Comparison of ENCODE assay signal across 18 cellular contexts in genomic region chr2:208335-208734, GRCh38. TPM values are rescaled to one million over a fixed set of nuclear protein-coding genes. Genes with fewer than 3 reads are reported as not detected.
A peak's percentile ranks its signal among the peaks of the same experiment; 100 is the strongest.
DNase-seq lines count a peak whose midpoint lies in the region; ATAC-seq, FAIRE-seq and TF ChIP-seq lines count a peak whose summit lies in the region.
"Had no signal": no experiment of that assay in that cellular context is flagged by ENCODE, and none has a peak within 500 bp of the region (broad histone marks: within the 10 kb centered on the region; RNA-seq: fewer than 3 reads in every experiment).

No MANE protein-coding gene starts in this region.

- CTCF ChIA-PET in HepG2 (lab: Yijun Ruan, JAX; ENCODE audit: low intra/inter-chr PET ratio, low total read pairs) = no interaction called here
- CTCF ChIA-PET in CD4-positive, alpha-beta memory T cell (lab: Charles Lee; ENCODE audit: partially characterized antibody) = no interaction called here

- in situ Hi-C loops in HepG2 (cut with HindIII; ENCODE audit: extremely low pct_ligation_motif_present, low pct_unique_long_range_greater_than_20kb) = no loop called here

- H3K79me2 ChIP-seq in HepG2 (ENCODE audit: insufficient read depth, low read length) = no peaks in the 10 kb centered on the region

- H3K36me3 Mint-ChIP-seq in CD4-positive, alpha-beta memory T cell = no peaks in the 10 kb centered on the region
- H3K36me3 Mint-ChIP-seq in central memory CD8-positive, alpha-beta T cell (ENCODE audit: insufficient read depth) = peaks cover 4% of the 10 kb centered on the region

- TF ChIP-seq CTCF in HepG2 (CRISPR knock-in tag; IDR thresholded peaks at IDR 0.05) (no peak), right lobe of liver (IDR thresholded peaks at IDR 0.05) (no peak)

- H3K27me3 Mint-ChIP-seq in CD4-positive, alpha-beta memory T cell = peaks cover 0 to 3% of the 10 kb centered on the region in 2 donors
- H3K27me3 Mint-ChIP-seq in central memory CD8-positive, alpha-beta T cell = peaks cover 24% of the 10 kb centered on the region

- TF ChIP-seq POLR2A in HepG2 (IDR thresholded peaks at IDR 0.05; ENCODE audit: insufficient read depth in 1 of 2, low read depth in 2 of 2, low read length in 2 of 2) (no peak), right lobe of liver (IDR thresholded peaks at IDR 0.05) (no peak)

- BruUV-seq in HepG2 (replicated peaks; lab: Mats Ljungman, UMichigan) = no TSS peak

- ATAC-seq in HepG2 (no peak), right lobe of liver (no peak), GM19452 (IDR thresholded peaks at IDR 0.05; ENCODE audit: unreplicated experiment) (no peak), HG03565 (IDR thresholded peaks at IDR 0.05; ENCODE audit: unreplicated experiment) (no peak)
- no peak for ATAC-seq in central memory CD8-positive, alpha-beta T cell (replicated peaks; ENCODE audit: extremely low read depth, poor library complexity, severe bottlenecking)

- H3K27ac ChIP-seq in HepG2 (ENCODE audit: extremely low read length, insufficient read depth, low read length) (no peak overlapping the region), right lobe of liver (no peak overlapping the region)
- H3K27ac ChIP-seq in CD4-positive, alpha-beta memory T cell (ENCODE audit: low read depth, low read length) = no peak overlapping the region
- H3K27ac ChIP-seq: BLaER1 treated with 17β-estradiol and CSF1 and Interleukin-3, amounts not matched to agents 10 nM and 100 nM had no signal

- DNase-seq in HepG2 (ENCODE audit: low spot score) = no peak
- DNase-seq in right lobe of liver = no peak
- DNase-seq in CD4-positive, alpha-beta memory T cell = no peak
- no peak for DNase-seq in central memory CD8-positive, alpha-beta T cell (ENCODE audit: low spot score in 2 of 2)
- DNase-seq in ecto neural progenitor cell (ENCODE audit: low spot score) = no peak
- DNase-seq: 8988T, DMS153, DMS79, GDM1, H9, KG1 had no signal

- 20% methylated on average over 1 of the region's 1 CpG for WGBS in HepG2 (ENCODE audit: low lambda C conversion rate)
- 60% methylated on average over 1 of the region's 1 CpG for WGBS in right lobe of liver (ENCODE audit: insufficient coverage, low coverage, low lambda C conversion rate, missing lambda C conversion rate)

- H3K36me3 ChIP-seq in HepG2 (replicated peaks in 1 of 2; ENCODE audit: control insufficient read depth in 1 of 2, insufficient read depth in 2 of 2, low read length in 2 of 2) = no peaks in the 10 kb centered on the region
- no peaks in the 10 kb centered on the region for H3K36me3 ChIP-seq in right lobe of liver
- no peaks in the 10 kb centered on the region for H3K36me3 ChIP-seq in CD4-positive, alpha-beta memory T cell (ENCODE audit: insufficient read depth, low read length)
- H3K36me3 ChIP-seq: BLaER1 treated with 17β-estradiol and CSF1 and Interleukin-3, amounts not matched to agents 10 nM and 100 nM had no signal

- no peak overlapping the region for H3K9ac ChIP-seq in HepG2 (ENCODE audit: insufficient read depth, low read depth, low read length)
- H3K9ac ChIP-seq: BLaER1 treated with 17β-estradiol and CSF1 and Interleukin-3, amounts not matched to agents 10 nM and 100 nM had no signal

- no peak for FAIRE-seq in HepG2 (lab: Jason Lieb, UNC)
- FAIRE-seq: GM12892, GM18507, H1 had no signal

- no peak overlapping the region for H3K4me2 ChIP-seq in HepG2 (ENCODE audit: low read depth, low read length)
- H3K4me2 ChIP-seq: BLaER1 treated with 17β-estradiol and CSF1 and Interleukin-3, amounts not matched to agents 10 nM and 100 nM had no signal

- no peaks in the 10 kb centered on the region for H4K20me1 ChIP-seq in HepG2 (ENCODE audit: insufficient read depth, low read length)
- H4K20me1 ChIP-seq: BLaER1 treated with 17β-estradiol and CSF1 and Interleukin-3, amounts not matched to agents 10 nM and 100 nM had no signal

- no peak for TF ChIP-seq RAD21 in HepG2 (CRISPR knock-in tag; IDR thresholded peaks at IDR 0.05)

- no peaks in the 10 kb centered on the region for H3K4me1 ChIP-seq in HepG2 (ENCODE audit: insufficient read depth, low read length)
- no peaks in the 10 kb centered on the region for H3K4me1 ChIP-seq in right lobe of liver
- H3K4me1 ChIP-seq in CD4-positive, alpha-beta memory T cell (ENCODE audit: insufficient read depth, low read length) = no peaks in the 10 kb centered on the region
- H3K4me1 ChIP-seq: BLaER1 treated with 17β-estradiol and CSF1 and Interleukin-3, amounts not matched to agents 10 nM and 100 nM had no signal

- H3K4me3 ChIP-seq in HepG2 (replicated peaks in 1 of 3; ENCODE audit: insufficient read depth in 1 of 3, low read depth in 2 of 3, low read length in 3 of 3) (no peak overlapping the region), right lobe of liver (no peak overlapping the region)
- H3K4me3 ChIP-seq in CD4-positive, alpha-beta memory T cell (ENCODE audit: low read length in 2 of 2) = no peak overlapping the region
- H3K4me3 ChIP-seq: BLaER1 treated with 17β-estradiol and CSF1 and Interleukin-3, amounts not matched to agents 10 nM and 100 nM had no signal

- peaks cover 6 to 43% of the 10 kb centered on the region in 2 experiments for H3K27me3 ChIP-seq in HepG2 (ENCODE audit: control insufficient read depth in 1 of 2, insufficient read depth in 2 of 2, low read length in 2 of 2)
- H3K27me3 ChIP-seq in right lobe of liver = no peaks in the 10 kb centered on the region
- no peaks in the 10 kb centered on the region for H3K27me3 ChIP-seq in CD4-positive, alpha-beta memory T cell (ENCODE audit: insufficient read depth, low read length)
- H3K27me3 ChIP-seq: BLaER1 treated with 17β-estradiol and CSF1 and Interleukin-3, amounts not matched to agents 10 nM and 100 nM had no signal

- peaks cover 3 to 15% (median 8%) of the 10 kb centered on the region in 4 donors for H3K4me1 Mint-ChIP-seq in CD4-positive, alpha-beta memory T cell
- peaks cover 18% of the 10 kb centered on the region for H3K4me1 Mint-ChIP-seq in central memory CD8-positive, alpha-beta T cell
- H3K4me1 Mint-ChIP-seq: B cell had no signal

- no peak for TF ChIP-seq EP300 in HepG2 (IDR thresholded peaks at IDR 0.05; ENCODE audit: low read depth in 2 of 2, low read length in 2 of 2)
- TF ChIP-seq EP300 in HepG2 (CRISPR knock-in tag; IDR thresholded peaks at IDR 0.05; ENCODE audit: borderline replicate concordance) = no peak

- no peaks in the 10 kb centered on the region for H3K9me3 ChIP-seq in HepG2 (ENCODE audit: low read length)
- no peaks in the 10 kb centered on the region for H3K9me3 ChIP-seq in right lobe of liver
- no peaks in the 10 kb centered on the region for H3K9me3 ChIP-seq in CD4-positive, alpha-beta memory T cell (ENCODE audit: control insufficient read depth in 1 of 2, low read length in 2 of 2)

- no peak overlapping the region for H3K4me3 Mint-ChIP-seq in CD4-positive, alpha-beta memory T cell
- no peak overlapping the region for H3K4me3 Mint-ChIP-seq in central memory CD8-positive, alpha-beta T cell
- H3K4me3 Mint-ChIP-seq: B cell, H9 had no signal

- intact Hi-C loops in HepG2 (cut with micrococcal nuclease; ENCODE audit: unreplicated experiment) = no loop called here
- intact Hi-C loops in right lobe of liver (cut with DNase I) = no loop called here
- intact Hi-C loops in CD4-positive, alpha-beta memory T cell (cut with micrococcal nuclease) = no loop called here

- peak overlapping the region in 4 of 7 donors; percentile 22 to 82 (median 48) for H3K27ac Mint-ChIP-seq in CD4-positive, alpha-beta memory T cell
- peak overlapping the region; percentile 40 for H3K27ac Mint-ChIP-seq in central memory CD8-positive, alpha-beta T cell (ENCODE audit: low read depth)

- no peak overlapping the region for H2AFZ ChIP-seq in HepG2 (ENCODE audit: low read length)

- peaks cover 0 to 8% (median 0%) of the 10 kb centered on the region in 8 donors for H3K9me3 Mint-ChIP-seq in CD4-positive, alpha-beta memory T cell
- no peaks in the 10 kb centered on the region for H3K9me3 Mint-ChIP-seq in central memory CD8-positive, alpha-beta T cell

- POLR2A ChIA-PET in HepG2 (lab: Yijun Ruan, JAX) = no interaction called here
- POLR2A ChIA-PET in CD4-positive, alpha-beta memory T cell (lab: Charles Lee; ENCODE audit: partially characterized antibody) = no interaction called here

RNA-seq across cellular contexts. Expression of gene SH3YL1, which starts 55.5 kb away (rescaled TPM):
- total RNA-seq in HepG2 (2016; rRNA removed; fragmentation: Illumina TruSeq; extraction: Trizol) (8.8 and 13.0 TPM in 2 replicates), right lobe of liver (10 to 100 TPM in 2 of 6 experiments, 1 to 10 TPM in 4; 5.9 to 23.0 (median 8.7) TPM)
- total RNA-seq in HepG2 (2016; cell fraction: cytosol; rRNA removed; fragmentation: Illumina TruSeq; extraction: Trizol; ENCODE audit: low read depth) = 4.1 and 4.9 TPM in 2 replicates
- total RNA-seq in HepG2 (2016; cell fraction: insoluble cytoplasmic fraction; rRNA removed; fragmentation: Illumina TruSeq; extraction: Trizol) = 8.7 and 10.6 TPM in 2 replicates
- 6.5 and 8.7 TPM in 2 replicates for total RNA-seq in HepG2 (2016; cell fraction: membrane; rRNA removed; fragmentation: Illumina TruSeq; extraction: Trizol)
- total RNA-seq in HepG2 (2016; cell fraction: nucleus; rRNA removed; fragmentation: Illumina TruSeq; extraction: Trizol) = 19.0 and 22.6 TPM in 2 replicates
- polyA plus RNA-seq in HepG2 (2011; rRNA removed) = 38.1 and 48.2 TPM in 2 replicates
- polyA plus RNA-seq in HepG2 (2011; cell fraction: cytosol; rRNA removed) = 22.1 and 28.8 TPM in 2 replicates
- polyA plus RNA-seq in HepG2 (2011; cell fraction: nucleus; rRNA removed) = 105 and 110 TPM in 2 replicates
- 34.7 and 61.3 TPM in 2 replicates for polyA plus RNA-seq in HepG2 (2012)
- 3.9 and 4.4 TPM in 2 replicates for polyA plus RNA-seq in HepG2 (2016; cell fraction: cytosol; fragmentation: Illumina TruSeq; extraction: Trizol; ENCODE audit: low read depth)
- 12.2 TPM in 2 replicates for polyA plus RNA-seq in HepG2 (2016; cell fraction: insoluble cytoplasmic fraction; fragmentation: Illumina TruSeq; extraction: Trizol; ENCODE audit: low read depth)
- polyA plus RNA-seq in HepG2 (2016; cell fraction: membrane; fragmentation: Illumina TruSeq; extraction: Trizol; ENCODE audit: low read depth) = 6.9 and 8.4 TPM in 2 replicates
- polyA plus RNA-seq in HepG2 (2016; cell fraction: nucleus; fragmentation: Illumina TruSeq; extraction: Trizol; ENCODE audit: insufficient read depth, low read depth) = 34.5 and 42.6 TPM in 2 replicates
- 8.2 and 18.1 TPM in 2 replicates for polyA minus RNA-seq in HepG2 (2011; rRNA and poly(A)+ RNA removed; ENCODE audit: low replicate concordance)
- 10.2 and 13.8 TPM in 2 replicates for polyA minus RNA-seq in HepG2 (2011; cell fraction: cytosol; rRNA and poly(A)+ RNA removed)
- polyA minus RNA-seq in HepG2 (2011; cell fraction: nucleus; rRNA and poly(A)+ RNA removed) = 143 and 147 TPM in 2 replicates
- total RNA-seq in CD4-positive, alpha-beta memory T cell = 10 to 100 TPM; 69.5 to 71.4 TPM
- 10 to 100 TPM; 38.0 to 41.3 TPM for polyA plus RNA-seq in CD4-positive, alpha-beta memory T cell

RNA-seq across cellular contexts. Expression of gene ACP1, which starts 56.4 kb away (rescaled TPM):
- total RNA-seq in HepG2 (2016; rRNA removed; fragmentation: Illumina TruSeq; extraction: Trizol) (246 and 290 TPM in 2 replicates), right lobe of liver (10 to 100 TPM; 52.1 to 72.1 (median 60.3) TPM)
- 198 and 234 TPM in 2 replicates for total RNA-seq in HepG2 (2016; cell fraction: cytosol; rRNA removed; fragmentation: Illumina TruSeq; extraction: Trizol; ENCODE audit: low read depth)
- 252 and 306 TPM in 2 replicates for total RNA-seq in HepG2 (2016; cell fraction: insoluble cytoplasmic fraction; rRNA removed; fragmentation: Illumina TruSeq; extraction: Trizol)
- total RNA-seq in HepG2 (2016; cell fraction: membrane; rRNA removed; fragmentation: Illumina TruSeq; extraction: Trizol) = 319 and 324 TPM in 2 replicates
- 159 and 173 TPM in 2 replicates for total RNA-seq in HepG2 (2016; cell fraction: nucleus; rRNA removed; fragmentation: Illumina TruSeq; extraction: Trizol)
- 280 and 348 TPM in 2 replicates for polyA plus RNA-seq in HepG2 (2011; rRNA removed)
- 192 and 226 TPM in 2 replicates for polyA plus RNA-seq in HepG2 (2011; cell fraction: cytosol; rRNA removed)
- polyA plus RNA-seq in HepG2 (2011; cell fraction: nucleus; rRNA removed) = 139 and 154 TPM in 2 replicates
- 301 and 382 TPM in 2 replicates for polyA plus RNA-seq in HepG2 (2012)
- polyA plus RNA-seq in HepG2 (2016; cell fraction: cytosol; fragmentation: Illumina TruSeq; extraction: Trizol; ENCODE audit: low read depth) = 328 and 393 TPM in 2 replicates
- 381 and 406 TPM in 2 replicates for polyA plus RNA-seq in HepG2 (2016; cell fraction: insoluble cytoplasmic fraction; fragmentation: Illumina TruSeq; extraction: Trizol; ENCODE audit: low read depth)
- polyA plus RNA-seq in HepG2 (2016; cell fraction: membrane; fragmentation: Illumina TruSeq; extraction: Trizol; ENCODE audit: low read depth) = 353 and 372 TPM in 2 replicates
- 287 and 295 TPM in 2 replicates for polyA plus RNA-seq in HepG2 (2016; cell fraction: nucleus; fragmentation: Illumina TruSeq; extraction: Trizol; ENCODE audit: insufficient read depth, low read depth)
- polyA minus RNA-seq in HepG2 (2011; rRNA and poly(A)+ RNA removed; ENCODE audit: low replicate concordance) = 137 and 198 TPM in 2 replicates
- polyA minus RNA-seq in HepG2 (2011; cell fraction: cytosol; rRNA and poly(A)+ RNA removed) = 154 and 160 TPM in 2 replicates
- polyA minus RNA-seq in HepG2 (2011; cell fraction: nucleus; rRNA and poly(A)+ RNA removed) = 316 and 328 TPM in 2 replicates
- total RNA-seq in CD4-positive, alpha-beta memory T cell = 10 to 100 TPM; 90.1 to 91.6 TPM
- polyA plus RNA-seq in CD4-positive, alpha-beta memory T cell = 100 to 1,000 TPM; 147 to 215 TPM
